In genomic region chr11:36455658-36456111, GRCh38 we compare ENCODE assay signal across 8 cellular contexts. TPM values are rescaled to one million over a fixed set of nuclear protein-coding genes. Genes with fewer than 3 reads are reported as not detected.
DNase-seq lines count a peak whose midpoint lies in the region; ATAC-seq and TF ChIP-seq lines count a peak whose summit lies in the region.

No MANE protein-coding gene starts in this region.

- H3K9ac ChIP-seq in HCT116 (ENCODE audit: low read length): no peak overlapping the region
- H3K9ac ChIP-seq in adipocyte (ENCODE audit: low read length): peak overlapping the region; percentile 66

- ATAC-seq in HCT116: peak; percentile 69
- peak; percentile 87 to 93 (median 92) for ATAC-seq in heart left ventricle
- no peak for ATAC-seq in effector memory CD8-positive, alpha-beta T cell (replicated peaks)
- no peak for ATAC-seq in HG02852 (IDR thresholded peaks at IDR 0.05; ENCODE audit: unreplicated experiment)
- no peak for ATAC-seq in GM21447 (IDR thresholded peaks at IDR 0.05; ENCODE audit: unreplicated experiment)

- H3K4me1 ChIP-seq in HCT116 (ENCODE audit: control insufficient read depth in 1 of 2, insufficient read depth in 2 of 2, low read length in 2 of 2) (peaks cover 2 to 11% of the 10 kb centered on the region in 2 experiments; a peak in 1 of 4 replicates), adipocyte (ENCODE audit: control insufficient read depth, insufficient read depth, low read length) (peaks cover 27% of the 10 kb centered on the region), heart left ventricle (peaks cover 0 to 57% (median 35%) of the 10 kb centered on the region in 12 donors), sigmoid colon (peaks cover 0 to 16% (median 3%) of the 10 kb centered on the region in 4 donors)

- H3K9me3 Mint-ChIP-seq in effector memory CD8-positive, alpha-beta T cell: no peaks in the 10 kb centered on the region
- peaks cover 6% of the 10 kb centered on the region for H3K9me3 Mint-ChIP-seq in glutamatergic neuron (ENCODE audit: unreplicated experiment)

- no peaks in the 10 kb centered on the region for H3K27me3 Mint-ChIP-seq in effector memory CD8-positive, alpha-beta T cell
- peaks cover 2% of the 10 kb centered on the region for H3K27me3 Mint-ChIP-seq in glutamatergic neuron (ENCODE audit: unreplicated experiment)

- H3K36me3 Mint-ChIP-seq in effector memory CD8-positive, alpha-beta T cell (ENCODE audit: insufficient read depth): peaks cover 75% of the 10 kb centered on the region
- H3K36me3 Mint-ChIP-seq in glutamatergic neuron (ENCODE audit: unreplicated experiment): no peaks in the 10 kb centered on the region

- no TSS peak for BruUV-seq in HCT116 (replicated peaks; lab: Mats Ljungman, UMichigan)

- peaks cover 54 to 67% of the 10 kb centered on the region in 2 donors for H3K4me1 Mint-ChIP-seq in effector memory CD8-positive, alpha-beta T cell (ENCODE audit: low read depth in 2 of 2)
- peaks cover 16% of the 10 kb centered on the region for H3K4me1 Mint-ChIP-seq in glutamatergic neuron (ENCODE audit: low read depth, unreplicated experiment)

- POLR2A ChIA-PET in HCT116 (lab: Charles Lee): no interaction called here

- H3K36me3 ChIP-seq in HCT116 (ENCODE audit: control insufficient read depth in 1 of 2, insufficient read depth in 2 of 2, low read length in 2 of 2) (no peaks in the 10 kb centered on the region), adipocyte (ENCODE audit: control insufficient read depth, insufficient read depth, low read length, severe bottlenecking) (no peaks in the 10 kb centered on the region), heart left ventricle (peaks cover 0 to 56% (median 0%) of the 10 kb centered on the region in 9 donors), sigmoid colon (no peaks in the 10 kb centered on the region)

- H3K27me3 ChIP-seq in HCT116 (ENCODE audit: insufficient read depth, low read length) (peaks cover 4% of the 10 kb centered on the region; the same call in 1 of the 2 replicates), adipocyte (replicated peaks; ENCODE audit: control insufficient read depth, insufficient read depth, low read length) (no peaks in the 10 kb centered on the region), heart left ventricle (no peaks in the 10 kb centered on the region), sigmoid colon (no peaks in the 10 kb centered on the region)

- no peak for TF ChIP-seq RAD21 in HCT116 (IDR thresholded peaks at IDR 0.05; ENCODE audit: low read depth)

- H3K79me2 ChIP-seq in HCT116 (ENCODE audit: insufficient read depth, low read length): no peaks in the 10 kb centered on the region

- H3K27ac ChIP-seq in HCT116 (ENCODE audit: low read depth, low read length): no peak overlapping the region
- peak overlapping the region; percentile 72 to 93 (median 84) for H3K27ac ChIP-seq in heart left ventricle
- peak overlapping the region; percentile 59 to 73 (median 66) for H3K27ac ChIP-seq in sigmoid colon

- peak overlapping the region in 1 of 2 donors; percentile 74 for H3K27ac Mint-ChIP-seq in effector memory CD8-positive, alpha-beta T cell
- H3K27ac Mint-ChIP-seq in glutamatergic neuron (ENCODE audit: unreplicated experiment): no peak overlapping the region

- TF ChIP-seq CTCF in HCT116 (IDR thresholded peaks at IDR 0.05 in 2 of 3, conservative IDR thresholded peaks at IDR 0.05 in 1 of 3; ENCODE audit: borderline replicate concordance in 1 of 3, insufficient read depth in 1 of 3, low read depth in 2 of 3, low read length in 2 of 3) (no peak), heart left ventricle (IDR thresholded peaks at IDR 0.05) (peak in 3 of 12 donors; percentile 16 to 30 (median 21)), sigmoid colon (IDR thresholded peaks at IDR 0.05) (no peak), glutamatergic neuron (IDR thresholded peaks at IDR 0.05; ENCODE audit: partially characterized antibody, unreplicated experiment) (no peak)

- DNase-seq in HCT116 (ENCODE audit: low read depth, low spot score) (no peak), adipocyte (ENCODE audit: low read depth) (peak; percentile 96), heart left ventricle (peak; percentile 85 to 92 (median 90)), sigmoid colon (peak; percentile 87), glutamatergic neuron (no peak)
- no peak for DNase-seq in effector memory CD8-positive, alpha-beta T cell

- no peak overlapping the region for H2AFZ ChIP-seq in HCT116 (ENCODE audit: low read depth, low read length, poor library complexity, severe bottlenecking)

- TF ChIP-seq EP300 in sigmoid colon (IDR thresholded peaks at IDR 0.05): no peak

- H3K4me2 ChIP-seq in HCT116 (ENCODE audit: low read length): peak overlapping the region; percentile 23; the same call in 1 of the 2 replicates

- H3K4me3 Mint-ChIP-seq in effector memory CD8-positive, alpha-beta T cell: peak overlapping the region in 1 of 2 donors; percentile 41
- no peak overlapping the region for H3K4me3 Mint-ChIP-seq in glutamatergic neuron (ENCODE audit: unreplicated experiment)

- WGBS in heart left ventricle, 4 donors: 46 to 58% (median 49%) methylated on average over 6 to 11 of the region's 11 CpGs
- WGBS in sigmoid colon, 2 donors: 58 to 81% methylated on average over 11 of the region's 11 CpGs

- H4K20me1 ChIP-seq in HCT116 (ENCODE audit: insufficient read depth): no peaks in the 10 kb centered on the region

- no peak for TF ChIP-seq POLR2A in HCT116 (IDR thresholded peaks at IDR 0.05; ENCODE audit: borderline replicate concordance, extremely low read depth, insufficient read depth, insufficient read length)
- no peak for TF ChIP-seq POLR2A in heart left ventricle (IDR thresholded peaks at IDR 0.05)
- no peak for TF ChIP-seq POLR2A in sigmoid colon (IDR thresholded peaks at IDR 0.05)

- H3K9me3 ChIP-seq in HCT116 (ENCODE audit: control insufficient read depth in 1 of 2, insufficient read depth in 1 of 2, low read depth in 1 of 2, low read length in 2 of 2) (no peaks in the 10 kb centered on the region), adipocyte (ENCODE audit: control insufficient read depth, low read length) (no peaks in the 10 kb centered on the region), heart left ventricle (no peaks in the 10 kb centered on the region), sigmoid colon (no peaks in the 10 kb centered on the region)

- no peak overlapping the region for H3K4me3 ChIP-seq in HCT116 (replicated peaks in 1 of 2; ENCODE audit: low read depth in 1 of 2, low read length in 2 of 2)
- H3K4me3 ChIP-seq in adipocyte (ENCODE audit: low read length): no peak overlapping the region
- H3K4me3 ChIP-seq in heart left ventricle: no peak overlapping the region
- H3K4me3 ChIP-seq in sigmoid colon: no peak overlapping the region

- CTCF ChIA-PET in HCT116 (lab: Charles Lee): no interaction called here

- intact Hi-C loops in HCT116 (cut with micrococcal nuclease): no loop called here
- intact Hi-C loops in heart left ventricle (cut with DNase I): loop anchor here in 2 of 10 donors (5.0 to 10.0 kb wide), 2 partner anchors 78 to 81 kb away; no protein-coding TSS in a partner anchor
- intact Hi-C loops in sigmoid colon (cut with DNase I): no loop called here

- no peaks in the 10 kb centered on the region for H3K9me2 ChIP-seq in HCT116 (ENCODE audit: insufficient read depth)

- RAD21 ChIA-PET in HCT116 (lab: Charles Lee; ENCODE audit: low non-redundant PET in 1 of 2, low total read pairs in 2 of 2, uncharacterized antibody in 2 of 2, unreplicated experiment in 2 of 2): no interaction called here

TF ChIP-seq in HCT116, 20 proteins besides CTCF, POLR2A, EP300 and RAD21:
- TF ChIP-seq YY1 (IDR thresholded peaks at IDR 0.05; ENCODE audit: extremely low read depth, insufficient replicate concordance, low read depth, low read length): no peak
- TF ChIP-seq, protein P1, sequence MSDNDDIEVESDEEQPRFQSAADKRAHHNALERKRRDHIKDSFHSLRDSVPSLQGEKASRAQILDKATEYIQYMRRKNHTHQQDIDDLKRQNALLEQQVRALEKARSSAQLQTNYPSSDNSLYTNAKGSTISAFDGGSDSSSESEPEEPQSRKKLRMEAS (IDR thresholded peaks at IDR 0.05): no peak
- TF ChIP-seq EZH2 (IDR thresholded peaks at IDR 0.05): no peak
- peak; percentile 14; the same call in 1 of the 2 replicates for TF ChIP-seq FOSL1 (IDR thresholded peaks at IDR 0.05; ENCODE audit: low read depth)
- TF ChIP-seq CBX3 (IDR thresholded peaks at IDR 0.05; ENCODE audit: low read depth): no peak
- peak; percentile 18; the same call in 1 of the 2 replicates for TF ChIP-seq JUND (IDR thresholded peaks at IDR 0.05)
- no peak for TF ChIP-seq SIN3A (IDR thresholded peaks at IDR 0.05; ENCODE audit: low read depth)
- TF ChIP-seq TCF7L2 (IDR thresholded peaks at IDR 0.05; ENCODE audit: borderline replicate concordance, extremely low read depth, insufficient read depth, insufficient read length): no peak

RNA-seq across cellular contexts. Expression of gene TRAF6, which starts 54.4 kb away (rescaled TPM):
- 9.3 TPM for total RNA-seq in HCT116 (2021; ENCODE audit: unreplicated experiment)
- 4.5 and 4.6 TPM in 2 replicates for polyA plus RNA-seq in HCT116 (2012)
- 10 to 100 TPM; 10.1 to 17.4 (median 15.1) TPM for total RNA-seq in heart left ventricle
- polyA plus RNA-seq in heart left ventricle: 1 to 10 TPM; 2.7 to 6.6 TPM
- total RNA-seq in sigmoid colon: 10 to 100 TPM; 10.3 to 15.5 (median 12.4) TPM
- 1 to 10 TPM; 3.6 to 6.7 (median 4.2) TPM for polyA plus RNA-seq in sigmoid colon
- 12.3 TPM for total RNA-seq in glutamatergic neuron (ENCODE audit: unreplicated experiment)

Comparison
In these comparisons a context has a peak if more than half of its experiments do, and no peak if none do; other contexts are left out.
1. ATAC-seq: peak in HCT116 (single experiment) and heart left ventricle (4 of 4); none in effector memory CD8-positive, alpha-beta T cell (single experiment), HG02852 (single experiment) and GM21447 (single experiment).
2. DNase-seq: peak in adipocyte (single experiment), heart left ventricle (5 of 5) and sigmoid colon (single experiment); none in HCT116 (single experiment), effector memory CD8-positive, alpha-beta T cell (0 of 3) and glutamatergic neuron (single experiment).